In genomic region chr9:69168709-69169217, GRCh38 we compare ENCODE assay signal across 9 cellular contexts.
DNase-seq lines count a peak whose midpoint lies in the region; ATAC-seq and TF ChIP-seq lines count a peak whose summit lies in the region.
"Had no signal": no experiment of that assay in that cellular context is flagged by ENCODE, and none has a peak within 500 bp of the region (broad histone marks: within the 10 kb centered on the region; RNA-seq: fewer than 3 reads in every experiment).

No MANE protein-coding gene starts in this region.

- H3K4me3 Mint-ChIP-seq in T-helper 1 cell treated with Interleukin-12 subunit alpha and Interleukin-12 subunit beta and Interleukin-4 antibody, amounts not matched to agents 30 μg/mL and 1 μg/mL, for 36 hours: peak overlapping the region; percentile 84

- no peak for TF ChIP-seq CTCF in choroid plexus epithelial cell (conservative IDR thresholded peaks at IDR 0.05; ENCODE audit: low read depth, low read length)

- H3K27ac Mint-ChIP-seq in T-helper 1 cell treated with Interleukin-12 subunit alpha and Interleukin-12 subunit beta and Interleukin-4 antibody, amounts not matched to agents 30 μg/mL and 1 μg/mL, for 36 hours: peak overlapping the region; percentile 92

- H3K9me3 Mint-ChIP-seq in T-helper 1 cell treated with Interleukin-12 subunit alpha and Interleukin-12 subunit beta and Interleukin-4 antibody, amounts not matched to agents 30 μg/mL and 1 μg/mL, for 36 hours: no peaks in the 10 kb centered on the region

- no peak overlapping the region for H3K4me3 ChIP-seq in choroid plexus epithelial cell (ENCODE audit: low read depth, low read length)

- no peaks in the 10 kb centered on the region for H3K36me3 Mint-ChIP-seq in T-helper 1 cell treated with Interleukin-12 subunit alpha and Interleukin-12 subunit beta and Interleukin-4 antibody, amounts not matched to agents 30 μg/mL and 1 μg/mL, for 36 hours (ENCODE audit: low read depth)

- H3K27me3 Mint-ChIP-seq in T-helper 1 cell treated with Interleukin-12 subunit alpha and Interleukin-12 subunit beta and Interleukin-4 antibody, amounts not matched to agents 30 μg/mL and 1 μg/mL, for 36 hours (ENCODE audit: low read depth): peaks cover 11% of the 10 kb centered on the region

- peaks cover 18% of the 10 kb centered on the region for H3K4me1 Mint-ChIP-seq in T-helper 1 cell treated with Interleukin-12 subunit alpha and Interleukin-12 subunit beta and Interleukin-4 antibody, amounts not matched to agents 30 μg/mL and 1 μg/mL, for 36 hours (ENCODE audit: low read depth)

- peak; percentile 61 for ATAC-seq in GM19023 (IDR thresholded peaks at IDR 0.05; ENCODE audit: unreplicated experiment)
- peak; percentile 46 for ATAC-seq in HG03103 (IDR thresholded peaks at IDR 0.05; ENCODE audit: low read depth, unreplicated experiment)
- ATAC-seq: Panc1 had no signal

- in situ Hi-C loops in ACHN (cut with HindIII; ENCODE audit: low pct_ligation_motif_present, low pct_unique_long_range_greater_than_20kb, low sequenced_read_pairs): no loop called here

- peak; percentile 82 for DNase-seq in choroid plexus epithelial cell (ENCODE audit: low read depth)
- peak; percentile 49 for DNase-seq in stimulated activated CD4-positive, alpha-beta T cell treated with anti-CD3 and anti-CD28 coated beads, Interleukin-12 subunit alpha, Interleukin-12 subunit beta, amount 100 ng/mL, for 4 hours
- no peak for DNase-seq in SHP77 treated with DMSO at 0.1 percent for 48 hours (lab: John Stamatoyannopoulos, UW)
- no peak for DNase-seq in ACHN
- DNase-seq in AG08395 (ENCODE audit: low spot score): no peak

Comparison
In these comparisons a context has a peak if more than half of its experiments do, and no peak if none do; other contexts are left out.
1. DNase-seq: peak in choroid plexus epithelial cell (single experiment) and stimulated activated CD4-positive, alpha-beta T cell treated with anti-CD3 and anti-CD28 coated beads, Interleukin-12 subunit alpha, Interleukin-12 subunit beta, amount 100 ng/mL, for 4 hours (single experiment); none in SHP77 treated with DMSO at 0.1 percent for 48 hours (single experiment), ACHN (single experiment) and AG08395 (single experiment).